Comparison of ENCODE assay signal across 30 cellular contexts in genomic region chr6:163589401-163589800, GRCh38.
DNase-seq lines count a peak whose midpoint lies in the region; ATAC-seq, FAIRE-seq and TF ChIP-seq lines count a peak whose summit lies in the region.
"Had no signal": no experiment of that assay in that cellular context is flagged by ENCODE, and none has a peak within 500 bp of the region (broad histone marks: within the 10 kb centered on the region; RNA-seq: fewer than 3 reads in every experiment).

No MANE protein-coding gene starts in this region.

- H3K9ac ChIP-seq in endothelial cell of umbilical vein (replicated peaks; ENCODE audit: extremely low read depth, insufficient read depth, low read length) = no peak overlapping the region
- H3K9ac ChIP-seq: SK-N-SH had no signal

- peaks cover 5 to 15% of the 10 kb centered on the region in 2 donors for H3K27me3 Mint-ChIP-seq in natural killer cell (ENCODE audit: low read depth in 2 of 2)
- peaks cover 4 to 7% of the 10 kb centered on the region in 2 donors for H3K27me3 Mint-ChIP-seq in natural killer cell treated with Interleukin-12 subunit alpha and Interleukin-12 subunit beta and Interleukin-15 and Interleukin-18, amount 100 ng/mL, for 72 hours
- H3K27me3 Mint-ChIP-seq in activated CD4-positive, alpha-beta T cell treated with anti-CD3 and anti-CD28 coated beads for 36 hours = peaks cover 5% of the 10 kb centered on the region

- no peaks in the 10 kb centered on the region for H4K20me1 ChIP-seq in endothelial cell of umbilical vein (replicated peaks; ENCODE audit: control insufficient read depth, extremely low read depth, insufficient read depth, low read length)

- TF ChIP-seq POLR2A in endothelial cell of umbilical vein (IDR thresholded peaks at IDR 0.05; ENCODE audit: low read depth, low read length) = no peak

- H3K9me3 Mint-ChIP-seq in natural killer cell = peaks cover 4 to 9% of the 10 kb centered on the region in 2 donors
- H3K9me3 Mint-ChIP-seq in natural killer cell treated with Interleukin-12 subunit alpha and Interleukin-12 subunit beta and Interleukin-15 and Interleukin-18, amount 100 ng/mL, for 72 hours = peaks cover 16% of the 10 kb centered on the region
- H3K9me3 Mint-ChIP-seq in activated CD4-positive, alpha-beta T cell treated with anti-CD3 and anti-CD28 coated beads for 36 hours (ENCODE audit: low read depth) = peaks cover 17% of the 10 kb centered on the region

- intact Hi-C loops in natural killer cell (cut with micrococcal nuclease) = no loop called here
- intact Hi-C loops in endothelial cell of umbilical vein (cut with micrococcal nuclease) = loop anchor here (2.0 to 10.0 kb wide), 3 partner anchors 367 to 1335 kb away; no protein-coding TSS in a partner anchor
- intact Hi-C loops in activated CD4-positive, alpha-beta T cell treated with anti-CD3 and anti-CD28 coated beads for 36 hours (cut with DNase I, micrococcal nuclease) = no loop called here

- H3K4me3 ChIP-seq in endothelial cell of umbilical vein (replicated peaks in 1 of 3; ENCODE audit: insufficient read depth in 1 of 3, low read depth in 1 of 3, low read length in 3 of 3) = no peak overlapping the region
- H3K4me3 ChIP-seq: GM23338, HAP-1 had no signal

- CTCF ChIA-PET in endothelial cell of umbilical vein (lab: Charles Lee) = interaction anchor here (1.0 kb wide), 1 partner anchor 520 kb away, joined by 4 read pairs; no protein-coding TSS in a partner anchor
- CTCF ChIA-PET in activated CD4-positive, alpha-beta T cell treated with anti-CD3 and anti-CD28 coated beads for 36 hours (lab: Charles Lee) = no interaction called here

- no peaks in the 10 kb centered on the region for H3K79me2 ChIP-seq in endothelial cell of umbilical vein (ENCODE audit: control insufficient read depth, insufficient read depth, low read length)

- peak; percentile 54 for FAIRE-seq in endothelial cell of umbilical vein (lab: Jason Lieb, UNC)
- FAIRE-seq: GM12891 had no signal

- no TSS peak for BruUV-seq in endothelial cell of umbilical vein (replicated peaks; lab: Mats Ljungman, UMichigan)

- H3K27ac Mint-ChIP-seq in natural killer cell = no peak overlapping the region
- H3K27ac Mint-ChIP-seq in natural killer cell treated with Interleukin-12 subunit alpha and Interleukin-12 subunit beta and Interleukin-15 and Interleukin-18, amount 100 ng/mL, for 72 hours = no peak overlapping the region
- no peak overlapping the region for H3K27ac Mint-ChIP-seq in activated CD4-positive, alpha-beta T cell treated with anti-CD3 and anti-CD28 coated beads for 36 hours
- H3K27ac Mint-ChIP-seq: GM23338, HFFc6 had no signal

- H3K36me3 Mint-ChIP-seq in natural killer cell = peaks cover 15% of the 10 kb centered on the region
- H3K36me3 Mint-ChIP-seq in natural killer cell treated with Interleukin-12 subunit alpha and Interleukin-12 subunit beta and Interleukin-15 and Interleukin-18, amount 100 ng/mL, for 72 hours = peaks cover 22% of the 10 kb centered on the region
- peaks cover 5% of the 10 kb centered on the region for H3K36me3 Mint-ChIP-seq in activated CD4-positive, alpha-beta T cell treated with anti-CD3 and anti-CD28 coated beads for 36 hours (ENCODE audit: low read depth)

- H3K9me3 ChIP-seq in endothelial cell of umbilical vein (replicated peaks; ENCODE audit: control insufficient read depth, insufficient read depth, low read length) = no peaks in the 10 kb centered on the region
- H3K9me3 ChIP-seq: BE2C, SK-N-SH had no signal

- H3K4me2 ChIP-seq in endothelial cell of umbilical vein (ENCODE audit: insufficient read depth, low read length) = no peak overlapping the region
- H3K4me2 ChIP-seq: GM23338, SK-N-SH had no signal

- H3K4me1 ChIP-seq in endothelial cell of umbilical vein (ENCODE audit: control insufficient read depth, extremely low read depth, insufficient read depth, low read length) = peaks cover 20% of the 10 kb centered on the region
- H3K4me1 ChIP-seq: BE2C, HAP-1 had no signal

- H3K27me3 ChIP-seq in endothelial cell of umbilical vein (ENCODE audit: control insufficient read depth in 2 of 2, insufficient read depth in 2 of 2, low read length in 2 of 2) = no peaks in the 10 kb centered on the region
- H3K27me3 ChIP-seq: BE2C had no signal

- peaks cover 25 to 26% of the 10 kb centered on the region in 2 donors for H3K4me1 Mint-ChIP-seq in natural killer cell
- H3K4me1 Mint-ChIP-seq in natural killer cell treated with Interleukin-12 subunit alpha and Interleukin-12 subunit beta and Interleukin-15 and Interleukin-18, amount 100 ng/mL, for 72 hours (ENCODE audit: low read depth in 2 of 2) = peaks cover 14 to 19% of the 10 kb centered on the region in 2 donors
- no peaks in the 10 kb centered on the region for H3K4me1 Mint-ChIP-seq in activated CD4-positive, alpha-beta T cell treated with anti-CD3 and anti-CD28 coated beads for 36 hours
- H3K4me1 Mint-ChIP-seq: GM23338 had no signal

- no peak overlapping the region for H3K27ac ChIP-seq in endothelial cell of umbilical vein (ENCODE audit: insufficient read depth, low read depth, low read length)
- H3K27ac ChIP-seq: 22Rv1 had no signal

- POLR2A ChIA-PET in endothelial cell of umbilical vein (lab: Charles Lee) = no interaction called here
- POLR2A ChIA-PET in activated CD4-positive, alpha-beta T cell treated with anti-CD3 and anti-CD28 coated beads for 36 hours (lab: Charles Lee) = no interaction called here

- DNase-seq in natural killer cell = no peak
- no peak for DNase-seq in natural killer cell treated with Interleukin-12 subunit alpha and Interleukin-12 subunit beta and Interleukin-15 and Interleukin-18, amount 100 ng/mL, for 72 hours (ENCODE audit: low spot score)
- DNase-seq in astrocyte of the hippocampus (ENCODE audit: low read depth, low spot score) = peak; percentile 65
- peak; percentile 56 for DNase-seq in endothelial cell of umbilical vein (ENCODE audit: low read depth, low spot score)
- no peak for DNase-seq in OCI-M2 (lab: John Stamatoyannopoulos, UW; ENCODE audit: unreplicated experiment)
- DNase-seq in activated CD4-positive, alpha-beta T cell treated with anti-CD3 and anti-CD28 coated beads for 36 hours = no peak
- no peak for DNase-seq in medulla oblongata (ENCODE audit: extremely low spot score)
- DNase-seq: ACHN; BE2C; CD8-positive, alpha-beta memory T cell; DMS 273 treated with DMSO at 0.1 percent for 48 hours; DMS79; GF-D8; HFFc6; Karpas-422; MV-4-11; NCI-H1105; NCI-H1436 treated with DMSO at 0.1 percent for 48 hours; NCI-H187 treated with DMSO at 0.1 percent for 48 hours; NCI-H446 treated with DMSO at 0.1 percent for 48 hours; NCI-H526; NCI-H82; SIG-M5; SK-N-SH had no signal

- H3K4me3 Mint-ChIP-seq in natural killer cell = no peak overlapping the region
- H3K4me3 Mint-ChIP-seq in natural killer cell treated with Interleukin-12 subunit alpha and Interleukin-12 subunit beta and Interleukin-15 and Interleukin-18, amount 100 ng/mL, for 72 hours = no peak overlapping the region
- no peak overlapping the region for H3K4me3 Mint-ChIP-seq in activated CD4-positive, alpha-beta T cell treated with anti-CD3 and anti-CD28 coated beads for 36 hours
- H3K4me3 Mint-ChIP-seq: CD14-positive monocyte; CD8-positive, alpha-beta memory T cell; GM23338; HFFc6 had no signal

- no peaks in the 10 kb centered on the region for H3K9me1 ChIP-seq in endothelial cell of umbilical vein (replicated peaks; ENCODE audit: control insufficient read depth, extremely low read depth, insufficient read depth, low read length)

- no peaks in the 10 kb centered on the region for H3K36me3 ChIP-seq in endothelial cell of umbilical vein (ENCODE audit: control insufficient read depth in 2 of 2, extremely low read depth in 1 of 2, insufficient read depth in 2 of 2, low read length in 2 of 2)
- H3K36me3 ChIP-seq: BE2C, HAP-1 had no signal

- dilution Hi-C loops in endothelial cell of umbilical vein (cut with MboI; ENCODE audit: extremely low pct_ligation_motif_present, low sequenced_read_pairs) = no loop called here

- ATAC-seq in natural killer cell = peak in 2 of 3 donors; percentile 24 to 66
- ATAC-seq in natural killer cell treated with Interleukin-12 subunit alpha and Interleukin-12 subunit beta and Interleukin-15 and Interleukin-18, amount 100 ng/mL, for 72 hours = no peak
- no peak for ATAC-seq in HG02840 (IDR thresholded peaks at IDR 0.05; ENCODE audit: low FRiP score, unreplicated experiment)
- no peak for ATAC-seq in activated CD4-positive, alpha-beta T cell treated with anti-CD3 and anti-CD28 coated beads for 36 hours
- ATAC-seq: GM23338 had no signal

- no peak overlapping the region for H2AFZ ChIP-seq in endothelial cell of umbilical vein (ENCODE audit: low read depth, low read length)
- H2AFZ ChIP-seq: GM23338 had no signal

- TF ChIP-seq CTCF in natural killer cell (IDR thresholded peaks at IDR 0.05) (no peak), endothelial cell of umbilical vein (IDR thresholded peaks at IDR 0.05; ENCODE audit: extremely low read depth in 1 of 2, insufficient read depth in 1 of 2, low read depth in 1 of 2, low read length in 2 of 2) (no peak)

TF ChIP-seq in endothelial cell of umbilical vein, 7 proteins besides CTCF, POLR2A, EP300 and RAD21:
- TF ChIP-seq MYC (IDR thresholded peaks at IDR 0.05; ENCODE audit: low read depth, low read length) = no peak
- TF ChIP-seq JUN (IDR thresholded peaks at IDR 0.05; ENCODE audit: borderline replicate concordance, insufficient read depth, insufficient read length, low read depth) = peak; percentile 21
- TF ChIP-seq FOS (IDR thresholded peaks at IDR 0.05; ENCODE audit: borderline replicate concordance, insufficient read depth, low read length) = no peak
TF ChIP-seq in endothelial cell of umbilical vein: peak in this region for 1.

Comparison
In these comparisons a context has a peak if more than half of its experiments do, and no peak if none do; other contexts are left out.
1. ATAC-seq: peak in natural killer cell (2 of 3); none in natural killer cell treated with Interleukin-12 subunit alpha and Interleukin-12 subunit beta and Interleukin-15 and Interleukin-18, amount 100 ng/mL, for 72 hours (0 of 2), HG02840 (single experiment) and activated CD4-positive, alpha-beta T cell treated with anti-CD3 and anti-CD28 coated beads for 36 hours (single experiment).
2. DNase-seq: peak in astrocyte of the hippocampus (single experiment) and endothelial cell of umbilical vein (single experiment); none in natural killer cell (single experiment), natural killer cell treated with Interleukin-12 subunit alpha and Interleukin-12 subunit beta and Interleukin-15 and Interleukin-18, amount 100 ng/mL, for 72 hours (single experiment), OCI-M2 (single experiment), activated CD4-positive, alpha-beta T cell treated with anti-CD3 and anti-CD28 coated beads for 36 hours (single experiment) and medulla oblongata (single experiment).